In genomic region chr16:89115216-89115949, GRCh38 we compare ENCODE assay signal across 8 cellular contexts. TPM values are rescaled to one million over a fixed set of nuclear protein-coding genes. Genes with fewer than 3 reads are reported as not detected.
DNase-seq lines count a peak whose midpoint lies in the region; ATAC-seq and TF ChIP-seq lines count a peak whose summit lies in the region.

No MANE protein-coding gene starts in this region.

- intact Hi-C loops in esophagus squamous epithelium (cut with DNase I), result no loop called here
- intact Hi-C loops in sigmoid colon (cut with DNase I), result no loop called here

- H3K27ac ChIP-seq in esophagus squamous epithelium (peak overlapping the region in 2 of 4 donors; percentile 52 to 76), sigmoid colon (peak overlapping the region in 3 of 4 donors; percentile 17 to 34 (median 18))

- peak; percentile 55 for ATAC-seq in GM21367 (IDR thresholded peaks at IDR 0.05; ENCODE audit: unreplicated experiment)

- H3K4me3 ChIP-seq in esophagus squamous epithelium, result peak overlapping the region in 1 of 4 donors; percentile 46
- H3K4me3 ChIP-seq in sigmoid colon, result no peak overlapping the region

- TF ChIP-seq CTCF in esophagus squamous epithelium (IDR thresholded peaks at IDR 0.05) (no peak), sigmoid colon (IDR thresholded peaks at IDR 0.05) (no peak)

- TF ChIP-seq EP300 in sigmoid colon (IDR thresholded peaks at IDR 0.05), result peak in 1 of 4 donors; percentile 12

- TF ChIP-seq POLR2A in esophagus squamous epithelium (IDR thresholded peaks at IDR 0.05), result peak in 1 of 4 donors; percentile 27
- no peak for TF ChIP-seq POLR2A in sigmoid colon (IDR thresholded peaks at IDR 0.05)

- H3K4me1 ChIP-seq in esophagus squamous epithelium (peaks cover 0 to 15% (median 5%) of the 10 kb centered on the region in 3 donors), sigmoid colon (no peaks in the 10 kb centered on the region)

- 67 to 72% methylated on average over 23 to 27 of the region's 27 CpGs for WGBS in esophagus squamous epithelium, 2 donors
- WGBS in sigmoid colon, 2 donors, result 45 to 81% methylated on average over 27 of the region's 27 CpGs

- DNase-seq in AML-193 (lab: John Stamatoyannopoulos, UW) (peak; percentile 96 to 97), Kasumi-1 (lab: John Stamatoyannopoulos, UW) (peak; percentile 98), esophagus squamous epithelium (lab: John Stamatoyannopoulos, UW) (peak; percentile 58), sigmoid colon (peak; percentile 84), NCI-H526 treated with DMSO at 0.1 percent for 48 hours (lab: John Stamatoyannopoulos, UW) (no peak), DMS153 treated with DMSO at 0.1 percent for 48 hours (lab: John Stamatoyannopoulos, UW; ENCODE audit: unreplicated experiment) (no peak)
- peak; percentile 51 to 68 (median 57) for DNase-seq in activated CD8-positive, alpha-beta memory T cell treated with anti-CD3 and anti-CD28 coated beads for 48 hours (ENCODE audit: low read depth in 2 of 3, low spot score in 2 of 3)

- H3K9me3 ChIP-seq in esophagus squamous epithelium (no peaks in the 10 kb centered on the region), sigmoid colon (no peaks in the 10 kb centered on the region)

- H3K27me3 ChIP-seq in esophagus squamous epithelium (no peaks in the 10 kb centered on the region), sigmoid colon (no peaks in the 10 kb centered on the region)

- H3K36me3 ChIP-seq in esophagus squamous epithelium, result peaks cover 9 to 96% (median 15%) of the 10 kb centered on the region in 3 donors
- H3K36me3 ChIP-seq in sigmoid colon, result peaks cover 21 to 87% (median 58%) of the 10 kb centered on the region in 4 donors

RNA-seq across cellular contexts. Expression of gene ACSF3, which starts 21.7 kb away (rescaled TPM):
- total RNA-seq in esophagus squamous epithelium, result 10 to 100 TPM; 15.1 to 21.1 (median 17.4) TPM
- 10 to 100 TPM; 19.7 to 31.6 (median 24.8) TPM for total RNA-seq in sigmoid colon
- 10 to 100 TPM; 28.2 to 42.2 (median 35.6) TPM for polyA plus RNA-seq in sigmoid colon

RNA-seq across cellular contexts. Expression of gene CDH15, which starts 56.2 kb away (rescaled TPM):
- total RNA-seq in esophagus squamous epithelium (not detected), sigmoid colon (not detected)
- under 1 TPM in 1 of 3 donors, not detected in 2; 0.01 TPM for polyA plus RNA-seq in sigmoid colon

Comparison
In these comparisons a context has a peak if more than half of its experiments do, and no peak if none do; other contexts are left out.
1. DNase-seq: peak in AML-193 (2 of 2), Kasumi-1 (2 of 2), activated CD8-positive, alpha-beta memory T cell treated with anti-CD3 and anti-CD28 coated beads for 48 hours (3 of 3), esophagus squamous epithelium (single experiment) and sigmoid colon (single experiment); none in NCI-H526 treated with DMSO at 0.1 percent for 48 hours (single experiment) and DMS153 treated with DMSO at 0.1 percent for 48 hours (single experiment).